In genomic region chr5:172284275-172284971, GRCh38 we compare ENCODE assay signal across 8 cellular contexts. TPM values are rescaled to one million over a fixed set of nuclear protein-coding genes. Genes with fewer than 3 reads are reported as not detected.
DNase-seq lines count a peak whose midpoint lies in the region; ATAC-seq, FAIRE-seq and TF ChIP-seq lines count a peak whose summit lies in the region.

No MANE protein-coding gene starts in this region.

- no peak for TF ChIP-seq POLR2A in A549 (IDR thresholded peaks at IDR 0.05; ENCODE audit: low read length)

- intact Hi-C loops in activated B cell treated with CpG ODN at 0.5 μM for 24 hours (cut with micrococcal nuclease): loop anchor here (1.0 to 5.0 kb wide), 6 partner anchors 52 to 897 kb away; partner anchors contain the start of genes NPM1, RPL26L1, SH3PXD2B and STK10

- no peaks in the 10 kb centered on the region for H3K9me3 ChIP-seq in A549
- H3K9me3 ChIP-seq in GM23248 (ENCODE audit: low read depth): no peaks in the 10 kb centered on the region
- H3K9me3 ChIP-seq in neuron (ENCODE audit: low read length): no peaks in the 10 kb centered on the region

- peaks cover 1% of the 10 kb centered on the region for H3K36me3 Mint-ChIP-seq in activated B cell treated with CpG ODN at 0.5 μM for 24 hours (ENCODE audit: low read depth)

- TF ChIP-seq CTCF in A549 (IDR thresholded peaks at IDR 0.05) (no peak), activated B cell treated with CpG ODN at 0.5 μM for 24 hours (IDR thresholded peaks at IDR 0.05) (no peak)

- H3K27me3 ChIP-seq in GM23248 (replicated peaks; ENCODE audit: insufficient read depth) (no peaks in the 10 kb centered on the region), neuron (ENCODE audit: insufficient read depth, low read length) (no peaks in the 10 kb centered on the region)

- H3K4me3 ChIP-seq in A549 (peak overlapping the region; percentile 57), GM23248 (peak overlapping the region; percentile 93), neuron (ENCODE audit: low read length) (peak overlapping the region; percentile 80)

- H3K9me2 ChIP-seq in GM23248 (ENCODE audit: insufficient read depth): no peaks in the 10 kb centered on the region

- H4K20me1 ChIP-seq in GM23248 (ENCODE audit: insufficient read depth): no peaks in the 10 kb centered on the region

- FAIRE-seq in A549 (lab: Jason Lieb, UNC): no peak

- DNase-seq in A549 (ENCODE audit: low read depth in 1 of 2, low spot score in 1 of 2): no peak
- peak; percentile 61 for DNase-seq in GM23248
- no peak for DNase-seq in activated B cell treated with CpG ODN at 0.5 μM for 24 hours
- peak; percentile 64 for DNase-seq in fibroblast of peridontal ligament (ENCODE audit: extremely low read depth)
- no peak for DNase-seq in SK-N-DZ (ENCODE audit: low spot score)
- no peak for DNase-seq in NCI-H774 (lab: John Stamatoyannopoulos, UW)
- no peak for DNase-seq in middle frontal gyrus (ENCODE audit: extremely low spot score, low spot score)

- H2AFZ ChIP-seq in GM23248 (peak overlapping the region; percentile 90), neuron (ENCODE audit: low read depth, low read length) (peak overlapping the region; percentile 93)

- H3K4me3 Mint-ChIP-seq in activated B cell treated with CpG ODN at 0.5 μM for 24 hours: peak overlapping the region; percentile 90

- H3F3A ChIP-seq in GM23248 (ENCODE audit: insufficient read depth): peaks cover 40% of the 10 kb centered on the region

- POLR2A ChIA-PET in A549 (lab: Yijun Ruan, JAX) (no interaction called here), activated B cell treated with CpG ODN at 0.5 μM for 24 hours (lab: Charles Lee) (no interaction called here)

- peak overlapping the region; percentile 95 to 98 for H3K27ac ChIP-seq in A549
- peak overlapping the region; percentile 82 for H3K27ac ChIP-seq in GM23248

- peak in 1 of 2 experiments; percentile 33; a peak in 4 of 6 replicates for ATAC-seq in A549
- ATAC-seq in activated B cell treated with CpG ODN at 0.5 μM for 24 hours (ENCODE audit: low read depth): no peak

- CTCF ChIA-PET in A549 (lab: Yijun Ruan, JAX) (interaction anchor here (1.0 to 2.5 kb wide), 4 partner anchors 9 to 14 kb away, joined by 4 to 26 read pairs (median 8); no protein-coding TSS in a partner anchor), activated B cell treated with CpG ODN at 0.5 μM for 24 hours (lab: Charles Lee) (interaction anchor here (1.2 to 1.3 kb wide), 2 partner anchors 9 to 96 kb away, joined by 3 to 8 read pairs; partner anchors contain the start of gene STK10)

- H3K4me2 ChIP-seq in A549 (peak overlapping the region; percentile 77), GM23248 (ENCODE audit: unreplicated experiment) (peak overlapping the region; percentile 82)

- no peaks in the 10 kb centered on the region for H3K27me3 Mint-ChIP-seq in activated B cell treated with CpG ODN at 0.5 μM for 24 hours

- H3K27ac Mint-ChIP-seq in activated B cell treated with CpG ODN at 0.5 μM for 24 hours: peak overlapping the region; percentile 56

- in situ Hi-C loops in GM23248 (cut with MboI): no loop called here

- TF ChIP-seq RAD21 in A549 (conservative IDR thresholded peaks at IDR 0.05 in 1 of 2, IDR thresholded peaks at IDR 0.05 in 1 of 2): no peak

- TF ChIP-seq EP300 in A549 (IDR thresholded peaks at IDR 0.05): no peak

- H3K4me1 ChIP-seq in A549 (peaks cover 24% of the 10 kb centered on the region), GM23248 (ENCODE audit: insufficient read depth) (peaks cover 27% of the 10 kb centered on the region), neuron (ENCODE audit: insufficient read depth, low read length) (peaks cover 25% of the 10 kb centered on the region)

- 4% methylated on average over 34 of the region's 35 CpGs for WGBS in A549 (ENCODE audit: missing lambda C conversion rate)
- WGBS in GM23248 (ENCODE audit: low coverage in 1 of 2, low lambda C conversion rate in 2 of 2, missing lambda C conversion rate in 2 of 2), 2 experiments: 0 to 2% methylated on average over 20 to 35 of the region's 35 CpGs

- peaks cover 39% of the 10 kb centered on the region for H3K79me2 ChIP-seq in GM23248 (ENCODE audit: insufficient read depth)

- no peaks in the 10 kb centered on the region for H3K36me3 ChIP-seq in GM23248 (ENCODE audit: low read depth)
- no peaks in the 10 kb centered on the region for H3K36me3 ChIP-seq in neuron (ENCODE audit: insufficient read depth, low read length)

- H3K4me1 Mint-ChIP-seq in activated B cell treated with CpG ODN at 0.5 μM for 24 hours: peaks cover 23% of the 10 kb centered on the region

- H3K9me3 Mint-ChIP-seq in activated B cell treated with CpG ODN at 0.5 μM for 24 hours: no peaks in the 10 kb centered on the region

- H3K9ac ChIP-seq in GM23248: peak overlapping the region; percentile 89

TF ChIP-seq in A549, 52 proteins besides CTCF, POLR2A, EP300 and RAD21:
- TF ChIP-seq E2F6 (IDR thresholded peaks at IDR 0.05; ENCODE audit: borderline replicate concordance, low read depth) (peak; percentile 33; the same call in 1 of the 2 replicates), SREBF2 (IDR thresholded peaks at IDR 0.05) (no peak), NFE2L2 (conservative IDR thresholded peaks at IDR 0.05; ENCODE audit: low read length) (no peak), MYC (IDR thresholded peaks at IDR 0.05; ENCODE audit: borderline replicate concordance, low read length) (no peak), EHF (CRISPR knock-in tag; IDR thresholded peaks at IDR 0.05) (no peak), BHLHE40 (IDR thresholded peaks at IDR 0.05; ENCODE audit: low read depth, low read length) (no peak), MAZ (IDR thresholded peaks at IDR 0.05; ENCODE audit: borderline replicate concordance, low read depth, low read length) (no peak)

RNA-seq across cellular contexts. Expression of gene UBTD2, which starts 0.9 kb away (rescaled TPM):
- polyA plus RNA-seq in A549 (2011; rRNA removed) (20.9 and 22.8 TPM in 2 replicates), A549 (2017; fragmentation: RNase III; extraction: RNeasy Plus Mini Kit Qiagen cat#74134 plus additional on column Dnase treatment) (15.0 to 18.0 TPM (median 16.4 TPM) in 3 replicates), GM23248 (2016; fragmentation: Nextera tagmentation; extraction: Ambion mirVana) (16.7 and 17.3 TPM in 2 replicates)
- 6.6 and 8.1 TPM in 2 replicates for polyA plus RNA-seq in A549 (2012; cell fraction: cytosol; rRNA removed)
- polyA plus RNA-seq in A549 (2012; cell fraction: nucleus; rRNA removed): 2.1 and 3.4 TPM in 2 replicates
- polyA minus RNA-seq in A549 (2011; rRNA and poly(A)+ RNA removed): 11.1 and 11.8 TPM in 2 replicates
- total RNA-seq in GM23248 (2014; rRNA removed; shearing (Covaris generic)): 36.4 and 41.4 TPM in 2 replicates
- 8.5 and 9.0 TPM in 2 replicates for total RNA-seq in activated B cell treated with CpG ODN at 0.5 μM for 24 hours
- polyA plus RNA-seq in SK-N-DZ (2014; cell fraction: cytosol; rRNA removed): 48.9 and 50.7 TPM in 2 replicates
- 19.7 and 20.7 TPM in 2 replicates for polyA plus RNA-seq in SK-N-DZ (2014; cell fraction: nucleus; rRNA removed)

Comparison
In these comparisons a context has a peak if more than half of its experiments do, and no peak if none do; other contexts are left out.
1. DNase-seq: peak in GM23248 (single experiment) and fibroblast of peridontal ligament (single experiment); none in A549 (0 of 2), activated B cell treated with CpG ODN at 0.5 μM for 24 hours (single experiment), SK-N-DZ (single experiment), NCI-H774 (single experiment) and middle frontal gyrus (single experiment).
2. Peak in every context shown above with its lines, with median percentiles within 50 percentile points of each other: H3K4me3 ChIP-seq.